Comparison of ENCODE assay signal across 5 cellular contexts in the genomic region with DNA sequence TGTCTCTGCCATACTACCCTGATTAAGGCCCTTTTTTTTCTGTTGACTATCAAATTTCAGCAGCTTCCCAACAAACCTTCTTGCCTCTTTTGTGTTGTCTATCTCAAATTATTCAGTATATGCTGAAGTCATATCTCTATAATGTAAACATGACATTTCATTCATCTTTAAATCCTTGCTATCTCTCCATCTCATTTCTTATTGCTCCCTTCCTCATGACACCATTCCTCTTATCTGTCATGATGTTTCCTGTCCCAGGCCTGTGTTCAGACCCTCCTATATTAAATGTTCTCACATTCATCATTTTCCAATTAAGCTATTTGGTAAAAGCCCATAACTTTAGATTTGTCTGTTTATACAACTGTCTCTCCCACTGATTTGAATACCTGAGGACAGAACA.
"Had no signal": no experiment of that assay in that cellular context is flagged by ENCODE, and none has a peak within 500 bp of the region (broad histone marks: within the 10 kb centered on the region; RNA-seq: fewer than 3 reads in every experiment).

No MANE protein-coding gene starts in this region.

- DNase-seq: GM23248, GOT3, H7, HFFc6, KBM-7 had no signal
